In genomic region chr19:21474671-21475181, GRCh38 we compare ENCODE assay signal across 8 cellular contexts. TPM values are rescaled to one million over a fixed set of nuclear protein-coding genes. Genes with fewer than 3 reads are reported as not detected.
A peak's percentile ranks its signal among the peaks of the same experiment; 100 is the strongest.
DNase-seq lines count a peak whose midpoint lies in the region; ATAC-seq and TF ChIP-seq lines count a peak whose summit lies in the region.

No MANE protein-coding gene starts in this region.

- peak; percentile 72 for DNase-seq in DMS79 treated with DMSO at 0.1 percent for 48 hours (lab: John Stamatoyannopoulos, UW)
- DNase-seq in NCI-H2227 (lab: John Stamatoyannopoulos, UW; ENCODE audit: unreplicated experiment): peak; percentile 82
- DNase-seq in activated T-helper 1 cell treated with Interleukin-2 at 50 U/mL for 16 hours (ENCODE audit: low read depth): peak; percentile 36
- DNase-seq in fibroblast of mammary gland (ENCODE audit: low read depth): peak; percentile 33
- DNase-seq in natural killer cell: peak; percentile 75
- DNase-seq in stimulated activated CD8-positive, alpha-beta memory T cell treated with anti-CD3 and anti-CD28 coated beads, Interleukin-7, amount 100 ng/mL, for 1 hour (ENCODE audit: low read depth in 2 of 2): peak; percentile 36 to 52
- no peak for DNase-seq in LoVo (ENCODE audit: low spot score)

- TF ChIP-seq CTCF in fibroblast of mammary gland (conservative IDR thresholded peaks at IDR 0.05; ENCODE audit: control insufficient read depth, insufficient read depth, low read depth, low read length) (no peak), natural killer cell (IDR thresholded peaks at IDR 0.05) (no peak)

- no peaks in the 10 kb centered on the region for H3K27me3 Mint-ChIP-seq in natural killer cell (ENCODE audit: low read depth in 2 of 2)

- ATAC-seq in natural killer cell (peak; percentile 96 to 100 (median 100)), HG02588 (IDR thresholded peaks at IDR 0.05; ENCODE audit: unreplicated experiment) (no peak)

- peaks cover 7 to 8% of the 10 kb centered on the region in 2 donors for H3K4me1 Mint-ChIP-seq in natural killer cell

- peak overlapping the region; percentile 28 for H3K4me3 ChIP-seq in fibroblast of mammary gland (ENCODE audit: control insufficient read depth, low read depth, low read length)

- peak overlapping the region; percentile 77 for H3K4me3 Mint-ChIP-seq in natural killer cell

- intact Hi-C loops in natural killer cell (cut with micrococcal nuclease): no loop called here

- no peaks in the 10 kb centered on the region for H3K9me3 Mint-ChIP-seq in natural killer cell

- H3K36me3 Mint-ChIP-seq in natural killer cell: no peaks in the 10 kb centered on the region

- H3K27ac Mint-ChIP-seq in natural killer cell: no peak overlapping the region

RNA-seq across cellular contexts. Expression of gene ZNF429, which starts 30.7 kb away (rescaled TPM):
- 10 to 100 TPM; 15.7 to 21.0 (median 18.7) TPM for total RNA-seq in natural killer cell
